Comparison of ENCODE assay signal across 20 cellular contexts in the genomic region with DNA sequence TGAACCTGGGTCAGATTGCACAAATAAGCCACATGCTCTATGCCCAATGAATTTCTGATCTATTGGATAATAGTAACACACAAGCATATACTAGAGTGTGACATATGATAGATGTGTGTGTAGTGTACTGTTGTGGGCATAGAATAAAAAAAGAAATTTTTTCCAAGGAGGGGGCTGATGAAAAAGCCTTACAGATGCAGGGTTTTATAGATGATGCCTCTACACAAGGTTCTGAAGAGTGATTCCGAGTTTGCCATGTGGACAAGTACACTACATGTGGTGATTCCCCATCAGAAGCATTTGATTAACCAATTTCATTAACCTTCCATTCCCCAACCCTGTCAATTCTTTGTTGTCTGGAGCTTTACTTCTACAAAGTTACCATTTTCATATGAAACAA.
"Had no signal": no experiment of that assay in that cellular context is flagged by ENCODE, and none has a peak within 500 bp of the region (broad histone marks: within the 10 kb centered on the region; RNA-seq: fewer than 3 reads in every experiment).

No MANE protein-coding gene starts in this region.

- H3K27me3 ChIP-seq: colonic mucosa, esophagus squamous epithelium, gastrocnemius medialis, heart right ventricle, left lung had no signal

- H3K4me3 ChIP-seq: colonic mucosa, esophagus squamous epithelium, gastrocnemius medialis, heart right ventricle, left lung, lower lobe of right lung, mucosa of descending colon had no signal

- H3K36me3 ChIP-seq: colonic mucosa, esophagus squamous epithelium, gastrocnemius medialis had no signal

- H3K9me3 ChIP-seq: colonic mucosa, esophagus squamous epithelium, gastrocnemius medialis, heart right ventricle, left lung, lower lobe of right lung, mucosa of descending colon had no signal

- H3K27ac ChIP-seq: colonic mucosa, epithelial cell of prostate, esophagus squamous epithelium, heart right ventricle had no signal

- DNase-seq: colonic mucosa; cortex of kidney; effector CD8-positive, alpha-beta T cell; effector memory CD8-positive, alpha-beta T cell; erythroblast; esophagus squamous epithelium; foreskin fibroblast; foreskin melanocyte; gastrocnemius medialis; glutamatergic neuron; head of caudate nucleus; heart right ventricle; hippocampal formation; left cardiac atrium; left lung; left ventricle myocardium superior; lower lobe of right lung; mesenchymal stem cell; mucosa of descending colon had no signal

- H3K4me1 ChIP-seq: colonic mucosa, gastrocnemius medialis had no signal
